Comparison of ENCODE assay signal across 1 cellular context in the genomic region with DNA sequence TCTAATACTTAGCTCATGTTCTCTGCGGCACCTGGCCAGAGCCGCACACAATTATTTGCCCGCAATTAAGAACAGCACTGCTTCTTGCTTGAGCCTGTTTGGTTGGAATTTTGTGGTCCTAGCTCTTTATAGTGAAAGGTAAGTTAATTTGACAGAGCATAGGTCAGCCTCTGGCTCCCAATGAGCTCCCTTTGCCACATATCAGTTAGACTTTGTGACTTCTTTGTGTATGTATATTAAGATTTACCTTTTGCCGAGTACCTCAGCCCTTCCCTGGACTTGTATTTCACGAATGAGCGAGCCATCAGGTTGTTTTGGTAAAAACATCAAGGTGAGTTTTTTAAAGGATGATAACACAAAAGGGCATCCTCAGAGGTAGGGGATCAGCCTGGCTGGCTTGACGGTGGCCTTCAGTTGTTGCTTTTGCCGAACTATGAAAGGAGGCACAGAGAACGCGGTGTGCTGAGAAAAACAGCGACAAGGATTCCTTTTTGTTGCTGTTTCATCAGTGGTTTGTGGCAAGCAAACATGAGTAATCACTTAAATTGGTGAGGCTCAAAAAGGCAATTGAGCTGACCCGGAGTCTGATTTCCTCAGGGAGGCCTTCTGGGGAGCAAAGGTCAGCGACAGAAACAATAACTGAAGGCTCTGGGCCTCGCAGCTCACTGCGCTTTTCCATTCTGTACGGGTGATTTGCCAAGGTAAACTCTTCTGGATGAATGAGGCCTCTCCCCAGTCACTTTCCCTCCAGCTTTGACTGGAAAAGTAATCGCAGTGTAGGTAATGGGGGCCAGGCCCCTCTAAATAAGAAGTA.
A peak's percentile ranks its signal among the peaks of the same experiment; 100 is the strongest.
TF ChIP-seq lines count a peak whose summit lies in the region.

No MANE protein-coding gene starts in this region.

TF ChIP-seq in HepG2, 621 proteins besides CTCF, POLR2A, EP300 and RAD21 (continued from another document and continues in another):
- no peak for TF ChIP-seq ZNF275 (CRISPR knock-in tag; IDR thresholded peaks at IDR 0.05; ENCODE audit: borderline replicate concordance)
- TF ChIP-seq, protein P1, sequence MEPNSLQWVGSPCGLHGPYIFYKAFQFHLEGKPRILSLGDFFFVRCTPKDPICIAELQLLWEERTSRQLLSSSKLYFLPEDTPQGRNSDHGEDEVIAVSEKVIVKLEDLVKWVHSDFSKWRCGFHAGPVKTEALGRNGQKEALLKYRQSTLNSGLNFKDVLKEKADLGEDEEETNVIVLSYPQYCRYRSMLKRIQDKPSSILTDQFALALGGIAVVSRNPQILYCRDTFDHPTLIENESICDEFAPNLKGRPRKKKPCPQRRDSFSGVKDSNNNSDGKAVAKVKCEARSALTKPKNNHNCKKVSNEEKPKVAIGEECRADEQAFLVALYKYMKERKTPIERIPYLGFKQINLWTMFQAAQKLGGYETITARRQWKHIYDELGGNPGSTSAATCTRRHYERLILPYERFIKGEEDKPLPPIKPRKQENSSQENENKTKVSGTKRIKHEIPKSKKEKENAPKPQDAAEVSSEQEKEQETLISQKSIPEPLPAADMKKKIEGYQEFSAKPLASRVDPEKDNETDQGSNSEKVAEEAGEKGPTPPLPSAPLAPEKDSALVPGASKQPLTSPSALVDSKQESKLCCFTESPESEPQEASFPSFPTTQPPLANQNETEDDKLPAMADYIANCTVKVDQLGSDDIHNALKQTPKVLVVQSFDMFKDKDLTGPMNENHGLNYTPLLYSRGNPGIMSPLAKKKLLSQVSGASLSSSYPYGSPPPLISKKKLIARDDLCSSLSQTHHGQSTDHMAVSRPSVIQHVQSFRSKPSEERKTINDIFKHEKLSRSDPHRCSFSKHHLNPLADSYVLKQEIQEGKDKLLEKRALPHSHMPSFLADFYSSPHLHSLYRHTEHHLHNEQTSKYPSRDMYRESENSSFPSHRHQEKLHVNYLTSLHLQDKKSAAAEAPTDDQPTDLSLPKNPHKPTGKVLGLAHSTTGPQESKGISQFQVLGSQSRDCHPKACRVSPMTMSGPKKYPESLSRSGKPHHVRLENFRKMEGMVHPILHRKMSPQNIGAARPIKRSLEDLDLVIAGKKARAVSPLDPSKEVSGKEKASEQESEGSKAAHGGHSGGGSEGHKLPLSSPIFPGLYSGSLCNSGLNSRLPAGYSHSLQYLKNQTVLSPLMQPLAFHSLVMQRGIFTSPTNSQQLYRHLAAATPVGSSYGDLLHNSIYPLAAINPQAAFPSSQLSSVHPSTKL (CRISPR knock-in tag; IDR thresholded peaks at IDR 0.05): peak; percentile 89
- TF ChIP-seq RBAK (CRISPR knock-in tag; IDR thresholded peaks at IDR 0.05): no peak
- TF ChIP-seq TSC22D2 (CRISPR knock-in tag; IDR thresholded peaks at IDR 0.05; ENCODE audit: borderline replicate concordance): no peak; the same call in 1 of the 2 replicates
- peak; percentile 15; the same call in 1 of the 2 replicates for TF ChIP-seq HMGXB3 (CRISPR knock-in tag; IDR thresholded peaks at IDR 0.05; ENCODE audit: borderline replicate concordance)
- 0 out of 2 replicates have a peak, but pooled peaks have one; percentile 41 for TF ChIP-seq ONECUT2 (CRISPR knock-in tag; IDR thresholded peaks at IDR 0.05)
- peak; percentile 70; the same call in 1 of the 2 replicates for TF ChIP-seq JUNB (CRISPR knock-in tag; IDR thresholded peaks at IDR 0.05; ENCODE audit: borderline replicate concordance)
- TF ChIP-seq ZNF33B (CRISPR knock-in tag; IDR thresholded peaks at IDR 0.05): no peak
- TF ChIP-seq, protein P2, sequence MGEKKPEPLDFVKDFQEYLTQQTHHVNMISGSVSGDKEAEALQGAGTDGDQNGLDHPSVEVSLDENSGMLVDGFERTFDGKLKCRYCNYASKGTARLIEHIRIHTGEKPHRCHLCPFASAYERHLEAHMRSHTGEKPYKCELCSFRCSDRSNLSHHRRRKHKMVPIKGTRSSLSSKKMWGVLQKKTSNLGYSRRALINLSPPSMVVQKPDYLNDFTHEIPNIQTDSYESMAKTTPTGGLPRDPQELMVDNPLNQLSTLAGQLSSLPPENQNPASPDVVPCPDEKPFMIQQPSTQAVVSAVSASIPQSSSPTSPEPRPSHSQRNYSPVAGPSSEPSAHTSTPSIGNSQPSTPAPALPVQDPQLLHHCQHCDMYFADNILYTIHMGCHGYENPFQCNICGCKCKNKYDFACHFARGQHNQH (CRISPR knock-in tag; IDR thresholded peaks at IDR 0.05): peak; percentile 45; the same call in 1 of the 2 replicates
- peak; percentile 93 for TF ChIP-seq PAXIP1 (CRISPR knock-in tag; conservative IDR thresholded peaks at IDR 0.05)
- TF ChIP-seq CHD4 (IDR thresholded peaks at IDR 0.05; ENCODE audit: borderline replicate concordance, low read length): no peak; the same call in 1 of the 2 replicates
- no peak for TF ChIP-seq ZNF136 (CRISPR knock-in tag; IDR thresholded peaks at IDR 0.05; ENCODE audit: low read depth)
- TF ChIP-seq SUZ12 (IDR thresholded peaks at IDR 0.05; ENCODE audit: low read depth, low read length): no peak
- TF ChIP-seq, protein P3, sequence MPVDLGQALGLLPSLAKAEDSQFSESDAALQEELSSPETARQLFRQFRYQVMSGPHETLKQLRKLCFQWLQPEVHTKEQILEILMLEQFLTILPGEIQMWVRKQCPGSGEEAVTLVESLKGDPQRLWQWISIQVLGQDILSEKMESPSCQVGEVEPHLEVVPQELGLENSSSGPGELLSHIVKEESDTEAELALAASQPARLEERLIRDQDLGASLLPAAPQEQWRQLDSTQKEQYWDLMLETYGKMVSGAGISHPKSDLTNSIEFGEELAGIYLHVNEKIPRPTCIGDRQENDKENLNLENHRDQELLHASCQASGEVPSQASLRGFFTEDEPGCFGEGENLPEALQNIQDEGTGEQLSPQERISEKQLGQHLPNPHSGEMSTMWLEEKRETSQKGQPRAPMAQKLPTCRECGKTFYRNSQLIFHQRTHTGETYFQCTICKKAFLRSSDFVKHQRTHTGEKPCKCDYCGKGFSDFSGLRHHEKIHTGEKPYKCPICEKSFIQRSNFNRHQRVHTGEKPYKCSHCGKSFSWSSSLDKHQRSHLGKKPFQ (CRISPR knock-in tag; IDR thresholded peaks at IDR 0.05; ENCODE audit: insufficient replicate concordance): peak; percentile 54
- TF ChIP-seq BATF2 (CRISPR knock-in tag; IDR thresholded peaks at IDR 0.05): no peak
- peak; percentile 50; the same call in 1 of the 2 replicates for TF ChIP-seq MAX (IDR thresholded peaks at IDR 0.05)
- TF ChIP-seq IKZF1 (IDR thresholded peaks at IDR 0.05): no peak
- no peak for TF ChIP-seq ZZZ3 (CRISPR knock-in tag; IDR thresholded peaks at IDR 0.05; ENCODE audit: borderline replicate concordance)
- TF ChIP-seq SOX5 (CRISPR knock-in tag; IDR thresholded peaks at IDR 0.05; ENCODE audit: borderline replicate concordance): peak; percentile 92
- no peak for TF ChIP-seq NFE2 (CRISPR knock-in tag; IDR thresholded peaks at IDR 0.05)
- no peak for TF ChIP-seq ZFP62 (CRISPR knock-in tag; IDR thresholded peaks at IDR 0.05)
- no peak for TF ChIP-seq SMYD3 (CRISPR knock-in tag; IDR thresholded peaks at IDR 0.05)
- no peak for TF ChIP-seq ZNF354B (CRISPR knock-in tag; IDR thresholded peaks at IDR 0.05)
- peak; percentile 80; the same call in 1 of the 2 replicates for TF ChIP-seq ZNF280D (CRISPR knock-in tag; IDR thresholded peaks at IDR 0.05)
- TF ChIP-seq SRSF9 (IDR thresholded peaks at IDR 0.05; ENCODE audit: borderline replicate concordance, insufficient read depth, low read depth, low read length, poor library complexity, severe bottlenecking): no peak
- no peak for TF ChIP-seq BRD4 (CRISPR knock-in tag; IDR thresholded peaks at IDR 0.05)
- no peak for TF ChIP-seq ZFYVE20 (CRISPR knock-in tag; IDR thresholded peaks at IDR 0.05; ENCODE audit: borderline replicate concordance, low read depth)
- TF ChIP-seq HNRNPL (IDR thresholded peaks at IDR 0.05; ENCODE audit: low read depth, low read length): no peak
- no peak for TF ChIP-seq ATF7-NPFF (CRISPR knock-in tag; IDR thresholded peaks at IDR 0.05; ENCODE audit: low read depth)
- TF ChIP-seq, protein P4, sequence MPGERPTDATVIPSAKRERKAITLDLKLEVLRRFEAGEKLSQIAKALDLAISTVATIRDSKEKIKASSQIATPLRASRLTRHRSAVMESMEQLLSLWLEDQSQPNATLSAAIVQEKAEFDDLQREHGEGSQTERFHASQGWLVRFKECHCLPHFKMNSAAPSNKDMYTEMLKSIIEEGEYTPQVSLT (CRISPR knock-in tag; IDR thresholded peaks at IDR 0.05; ENCODE audit: borderline replicate concordance, low read depth): no peak
- peak; percentile 51; the same call in 1 of the 2 replicates for TF ChIP-seq CBFB (CRISPR knock-in tag; IDR thresholded peaks at IDR 0.05)
- peak; percentile 81 for TF ChIP-seq NR2C2 (CRISPR knock-in tag; IDR thresholded peaks at IDR 0.05; ENCODE audit: borderline replicate concordance)
